In genomic region chr19:5765220-5765619, GRCh38 we compare ENCODE assay signal across 35 cellular contexts. TPM values are rescaled to one million over a fixed set of nuclear protein-coding genes. Genes with fewer than 3 reads are reported as not detected.
"Had no signal": no experiment of that assay in that cellular context is flagged by ENCODE, and none has a peak within 500 bp of the region (broad histone marks: within the 10 kb centered on the region; RNA-seq: fewer than 3 reads in every experiment).

No MANE protein-coding gene starts in this region.

- H3K9me3 ChIP-seq: ovary, psoas muscle, spleen, suprapubic skin, testis, tibial artery, transverse colon, upper lobe of right lung, uterus had no signal

- H3K4me3 ChIP-seq: neural progenitor cell, ovary, psoas muscle, skin epidermis, smooth muscle cell, spleen, suprapubic skin, testis, tibial artery, transverse colon, upper lobe of right lung, uterus had no signal

- DNase-seq: naive thymus-derived CD8-positive, alpha-beta T cell; occipital lobe; ovary; posterior cingulate gyrus; psoas muscle; right cardiac atrium; spleen; stimulated activated CD4-positive, alpha-beta T cell treated with anti-CD3 and anti-CD28 coated beads, Interleukin-12 subunit alpha, Interleukin-12 subunit beta, amount 100 ng/mL, for 4 hours; stimulated activated CD4-positive, alpha-beta T cell treated with anti-CD3 and anti-CD28 coated beads, Interleukin-1b, Interleukin-23, amount 100 ng/mL, for 48 hours; stimulated activated CD4-positive, alpha-beta T cell treated with anti-CD3 and anti-CD28 coated beads, Interleukin-4, amount 100 ng/mL, for 1 hour; stimulated activated CD4-positive, alpha-beta T cell treated with anti-CD3 and anti-CD28 coated beads, Interleukin-4, amount 100 ng/mL, for 4 hours; stimulated activated CD8-positive, alpha-beta memory T cell treated with anti-CD3 and anti-CD28 coated beads, Interleukin-4, amount 100 ng/mL, for 48 hours; stimulated activated naive CD4-positive, alpha-beta T cell; stimulated activated naive CD8-positive, alpha-beta T cell treated with anti-CD3 and anti-CD28 coated beads, Interleukin-15, amount 100 ng/mL, for 72 hours; stimulated activated naive CD8-positive, alpha-beta T cell treated with anti-CD3 and anti-CD28 coated beads, Interleukin-15, Interleukin-2, amounts not matched to agents 100 U/mL and 50 U/mL, for 24 hours; substantia nigra; testis; tibial artery; transverse colon; upper lobe of right lung; uterus had no signal

- H3K79me2 ChIP-seq: parathyroid adenoma had no signal

- H3K27ac ChIP-seq: neural progenitor cell, ovary, parathyroid adenoma, psoas muscle, skin epidermis, spleen, suprapubic skin, testis, tibial artery, transverse colon, upper lobe of right lung, uterus had no signal

- H3K4me3 Mint-ChIP-seq: naive thymus-derived CD8-positive, alpha-beta T cell; natural killer cell treated with Interleukin-12 subunit alpha and Interleukin-12 subunit beta and Interleukin-15 and Interleukin-18, amount 100 ng/mL, for 72 hours; neural progenitor cell; stimulated activated memory B cell treated with anti-CD40 and anti-IgM and Interleukin-4, amounts not matched to agents 10 μg/mL and 1 μg/mL and 100 μg/mL, for 72 hours; stimulated activated naive CD8-positive, alpha-beta T cell treated with anti-CD3 and anti-CD28 coated beads, Interleukin-15, amount 100 ng/mL, for 72 hours; type B pancreatic cell had no signal

- H2AFZ ChIP-seq: neural progenitor cell, parathyroid adenoma had no signal

- H3K27me3 ChIP-seq: neural progenitor cell, ovary, spleen, suprapubic skin, testis, tibial artery, transverse colon, upper lobe of right lung, uterus had no signal

- H3K9ac ChIP-seq: neural progenitor cell, parathyroid adenoma had no signal

- H3K4me1 Mint-ChIP-seq: naive thymus-derived CD8-positive, alpha-beta T cell; stimulated activated memory B cell treated with anti-CD40 and anti-IgM and Interleukin-4, amounts not matched to agents 10 μg/mL and 1 μg/mL and 100 μg/mL, for 72 hours; stimulated activated naive CD8-positive, alpha-beta T cell treated with anti-CD3 and anti-CD28 coated beads, Interleukin-15, amount 100 ng/mL, for 72 hours had no signal

- H3K36me3 ChIP-seq: neural progenitor cell, ovary, spleen, suprapubic skin, tibial artery, transverse colon, upper lobe of right lung, uterus had no signal

- ATAC-seq: naive thymus-derived CD8-positive, alpha-beta T cell; natural killer cell treated with Interleukin-12 subunit alpha and Interleukin-12 subunit beta and Interleukin-15 and Interleukin-18, amount 100 ng/mL, for 72 hours; psoas muscle; right cardiac atrium; sciatic nerve; stimulated activated memory B cell treated with anti-CD40 and anti-IgM and Interleukin-4, amounts not matched to agents 10 μg/mL and 1 μg/mL and 100 μg/mL, for 72 hours; stimulated activated naive CD8-positive, alpha-beta T cell treated with anti-CD3 and anti-CD28 coated beads, Interleukin-15, amount 100 ng/mL, for 72 hours; stimulated activated naive CD8-positive, alpha-beta T cell treated with anti-CD3 and anti-CD28 coated beads, Interleukin-15, Interleukin-2, amounts not matched to agents 100 U/mL and 50 U/mL, for 24 hours; upper lobe of right lung had no signal

- H3K9me3 Mint-ChIP-seq: natural killer cell treated with Interleukin-12 subunit alpha and Interleukin-12 subunit beta and Interleukin-15 and Interleukin-18, amount 100 ng/mL, for 72 hours; type B pancreatic cell had no signal

- H3K36me3 Mint-ChIP-seq: naive thymus-derived CD8-positive, alpha-beta T cell; natural killer cell treated with Interleukin-12 subunit alpha and Interleukin-12 subunit beta and Interleukin-15 and Interleukin-18, amount 100 ng/mL, for 72 hours; neural progenitor cell; stimulated activated memory B cell treated with anti-CD40 and anti-IgM and Interleukin-4, amounts not matched to agents 10 μg/mL and 1 μg/mL and 100 μg/mL, for 72 hours; type B pancreatic cell had no signal

- H3K27me3 Mint-ChIP-seq: stimulated activated naive CD8-positive, alpha-beta T cell treated with anti-CD3 and anti-CD28 coated beads, Interleukin-15, amount 100 ng/mL, for 72 hours had no signal

- H3K4me1 ChIP-seq: neural progenitor cell, parathyroid adenoma, psoas muscle, spleen, suprapubic skin, testis, tibial artery, transverse colon, upper lobe of right lung, uterus had no signal

- H3K4me2 ChIP-seq: neural progenitor cell, smooth muscle cell had no signal

- H3K27ac Mint-ChIP-seq: naive thymus-derived CD8-positive, alpha-beta T cell; natural killer cell treated with Interleukin-12 subunit alpha and Interleukin-12 subunit beta and Interleukin-15 and Interleukin-18, amount 100 ng/mL, for 72 hours; neural progenitor cell; progenitor cell of endocrine pancreas; stimulated activated memory B cell treated with anti-CD40 and anti-IgM and Interleukin-4, amounts not matched to agents 10 μg/mL and 1 μg/mL and 100 μg/mL, for 72 hours; stimulated activated naive CD8-positive, alpha-beta T cell treated with anti-CD3 and anti-CD28 coated beads, Interleukin-15, amount 100 ng/mL, for 72 hours; type B pancreatic cell had no signal

RNA-seq across cellular contexts. Expression of gene PRR22, which starts 19.3 kb away (rescaled TPM):
- polyA plus RNA-seq: naive thymus-derived CD8-positive, alpha-beta T cell had no signal

RNA-seq across cellular contexts. Expression of gene NRTN, which starts 39.6 kb away (rescaled TPM):
- total RNA-seq: natural killer cell treated with Interleukin-12 subunit alpha and Interleukin-12 subunit beta and Interleukin-15 and Interleukin-18, amount 100 ng/mL, for 72 hours; occipital lobe; osteoblast; psoas muscle; sciatic nerve had no signal
- polyA plus RNA-seq: psoas muscle had no signal

RNA-seq across cellular contexts. Expression of gene CATSPERD, which starts 44.8 kb away (rescaled TPM):
- total RNA-seq: naive thymus-derived CD8-positive, alpha-beta T cell; natural killer cell treated with Interleukin-12 subunit alpha and Interleukin-12 subunit beta and Interleukin-15 and Interleukin-18, amount 100 ng/mL, for 72 hours; occipital lobe; progenitor cell of endocrine pancreas; psoas muscle; renal cortical epithelial cell; right cardiac atrium; sciatic nerve; smooth muscle cell; spleen; transverse colon; upper lobe of right lung; urinary bladder; uterus had no signal
- polyA plus RNA-seq: naive thymus-derived CD8-positive, alpha-beta T cell; neural cell; ovary; psoas muscle; right cardiac atrium; smooth muscle cell; spleen; urinary bladder had no signal
